In the genomic region with DNA sequence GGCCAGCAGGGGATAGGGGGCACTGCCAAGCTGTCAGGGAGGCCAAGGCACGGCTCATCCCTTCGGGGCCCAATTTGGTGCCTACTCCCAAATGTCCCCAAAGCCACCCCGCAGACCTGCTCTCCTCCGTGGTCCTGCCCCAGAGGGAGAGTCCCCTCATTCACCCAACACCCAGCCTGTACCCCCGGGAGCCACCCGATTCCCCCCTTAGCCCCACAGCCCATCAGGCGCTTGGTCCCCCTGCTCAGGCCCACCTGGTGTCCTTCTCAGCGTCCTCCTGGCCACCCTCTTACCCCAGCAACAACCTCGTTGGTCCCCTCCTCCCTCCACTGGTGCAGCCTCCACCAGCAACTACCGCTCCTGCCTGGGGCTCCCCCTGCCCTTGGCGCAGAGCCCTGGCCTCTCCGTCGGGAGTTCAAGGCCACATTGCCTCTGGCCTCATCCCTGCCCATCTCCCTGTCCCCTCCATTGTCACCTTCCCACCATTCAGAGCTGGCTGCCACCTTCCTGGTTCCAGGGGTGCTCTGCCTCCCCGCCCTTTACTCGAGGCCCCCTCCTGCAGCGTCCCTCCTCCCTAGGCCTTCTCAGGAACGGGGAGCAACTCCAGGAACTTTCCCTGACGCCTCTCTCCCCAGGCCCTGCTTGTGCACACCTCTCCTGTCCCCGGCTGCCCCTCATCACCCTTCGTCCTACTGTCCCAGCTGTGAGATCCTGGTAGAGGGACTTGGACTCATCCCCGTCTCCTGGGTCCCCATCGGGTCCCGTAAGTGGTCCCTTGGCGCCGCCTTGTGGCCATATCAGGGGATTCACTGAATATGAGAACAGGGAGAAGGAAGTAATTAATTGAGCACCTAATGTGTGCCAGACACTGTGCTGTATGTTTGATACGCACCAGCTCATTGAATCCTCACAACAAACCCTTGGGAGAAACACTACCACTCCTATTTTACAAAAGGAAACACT, we compare ENCODE assay signal across 1 cellular context.
A peak's percentile ranks its signal among the peaks of the same experiment; 100 is the strongest.
TF ChIP-seq lines count a peak whose summit lies in the region.

No MANE protein-coding gene starts in this region.

TF ChIP-seq in H1, 55 proteins besides CTCF, POLR2A, EP300 and RAD21:
- TF ChIP-seq, protein P1, sequence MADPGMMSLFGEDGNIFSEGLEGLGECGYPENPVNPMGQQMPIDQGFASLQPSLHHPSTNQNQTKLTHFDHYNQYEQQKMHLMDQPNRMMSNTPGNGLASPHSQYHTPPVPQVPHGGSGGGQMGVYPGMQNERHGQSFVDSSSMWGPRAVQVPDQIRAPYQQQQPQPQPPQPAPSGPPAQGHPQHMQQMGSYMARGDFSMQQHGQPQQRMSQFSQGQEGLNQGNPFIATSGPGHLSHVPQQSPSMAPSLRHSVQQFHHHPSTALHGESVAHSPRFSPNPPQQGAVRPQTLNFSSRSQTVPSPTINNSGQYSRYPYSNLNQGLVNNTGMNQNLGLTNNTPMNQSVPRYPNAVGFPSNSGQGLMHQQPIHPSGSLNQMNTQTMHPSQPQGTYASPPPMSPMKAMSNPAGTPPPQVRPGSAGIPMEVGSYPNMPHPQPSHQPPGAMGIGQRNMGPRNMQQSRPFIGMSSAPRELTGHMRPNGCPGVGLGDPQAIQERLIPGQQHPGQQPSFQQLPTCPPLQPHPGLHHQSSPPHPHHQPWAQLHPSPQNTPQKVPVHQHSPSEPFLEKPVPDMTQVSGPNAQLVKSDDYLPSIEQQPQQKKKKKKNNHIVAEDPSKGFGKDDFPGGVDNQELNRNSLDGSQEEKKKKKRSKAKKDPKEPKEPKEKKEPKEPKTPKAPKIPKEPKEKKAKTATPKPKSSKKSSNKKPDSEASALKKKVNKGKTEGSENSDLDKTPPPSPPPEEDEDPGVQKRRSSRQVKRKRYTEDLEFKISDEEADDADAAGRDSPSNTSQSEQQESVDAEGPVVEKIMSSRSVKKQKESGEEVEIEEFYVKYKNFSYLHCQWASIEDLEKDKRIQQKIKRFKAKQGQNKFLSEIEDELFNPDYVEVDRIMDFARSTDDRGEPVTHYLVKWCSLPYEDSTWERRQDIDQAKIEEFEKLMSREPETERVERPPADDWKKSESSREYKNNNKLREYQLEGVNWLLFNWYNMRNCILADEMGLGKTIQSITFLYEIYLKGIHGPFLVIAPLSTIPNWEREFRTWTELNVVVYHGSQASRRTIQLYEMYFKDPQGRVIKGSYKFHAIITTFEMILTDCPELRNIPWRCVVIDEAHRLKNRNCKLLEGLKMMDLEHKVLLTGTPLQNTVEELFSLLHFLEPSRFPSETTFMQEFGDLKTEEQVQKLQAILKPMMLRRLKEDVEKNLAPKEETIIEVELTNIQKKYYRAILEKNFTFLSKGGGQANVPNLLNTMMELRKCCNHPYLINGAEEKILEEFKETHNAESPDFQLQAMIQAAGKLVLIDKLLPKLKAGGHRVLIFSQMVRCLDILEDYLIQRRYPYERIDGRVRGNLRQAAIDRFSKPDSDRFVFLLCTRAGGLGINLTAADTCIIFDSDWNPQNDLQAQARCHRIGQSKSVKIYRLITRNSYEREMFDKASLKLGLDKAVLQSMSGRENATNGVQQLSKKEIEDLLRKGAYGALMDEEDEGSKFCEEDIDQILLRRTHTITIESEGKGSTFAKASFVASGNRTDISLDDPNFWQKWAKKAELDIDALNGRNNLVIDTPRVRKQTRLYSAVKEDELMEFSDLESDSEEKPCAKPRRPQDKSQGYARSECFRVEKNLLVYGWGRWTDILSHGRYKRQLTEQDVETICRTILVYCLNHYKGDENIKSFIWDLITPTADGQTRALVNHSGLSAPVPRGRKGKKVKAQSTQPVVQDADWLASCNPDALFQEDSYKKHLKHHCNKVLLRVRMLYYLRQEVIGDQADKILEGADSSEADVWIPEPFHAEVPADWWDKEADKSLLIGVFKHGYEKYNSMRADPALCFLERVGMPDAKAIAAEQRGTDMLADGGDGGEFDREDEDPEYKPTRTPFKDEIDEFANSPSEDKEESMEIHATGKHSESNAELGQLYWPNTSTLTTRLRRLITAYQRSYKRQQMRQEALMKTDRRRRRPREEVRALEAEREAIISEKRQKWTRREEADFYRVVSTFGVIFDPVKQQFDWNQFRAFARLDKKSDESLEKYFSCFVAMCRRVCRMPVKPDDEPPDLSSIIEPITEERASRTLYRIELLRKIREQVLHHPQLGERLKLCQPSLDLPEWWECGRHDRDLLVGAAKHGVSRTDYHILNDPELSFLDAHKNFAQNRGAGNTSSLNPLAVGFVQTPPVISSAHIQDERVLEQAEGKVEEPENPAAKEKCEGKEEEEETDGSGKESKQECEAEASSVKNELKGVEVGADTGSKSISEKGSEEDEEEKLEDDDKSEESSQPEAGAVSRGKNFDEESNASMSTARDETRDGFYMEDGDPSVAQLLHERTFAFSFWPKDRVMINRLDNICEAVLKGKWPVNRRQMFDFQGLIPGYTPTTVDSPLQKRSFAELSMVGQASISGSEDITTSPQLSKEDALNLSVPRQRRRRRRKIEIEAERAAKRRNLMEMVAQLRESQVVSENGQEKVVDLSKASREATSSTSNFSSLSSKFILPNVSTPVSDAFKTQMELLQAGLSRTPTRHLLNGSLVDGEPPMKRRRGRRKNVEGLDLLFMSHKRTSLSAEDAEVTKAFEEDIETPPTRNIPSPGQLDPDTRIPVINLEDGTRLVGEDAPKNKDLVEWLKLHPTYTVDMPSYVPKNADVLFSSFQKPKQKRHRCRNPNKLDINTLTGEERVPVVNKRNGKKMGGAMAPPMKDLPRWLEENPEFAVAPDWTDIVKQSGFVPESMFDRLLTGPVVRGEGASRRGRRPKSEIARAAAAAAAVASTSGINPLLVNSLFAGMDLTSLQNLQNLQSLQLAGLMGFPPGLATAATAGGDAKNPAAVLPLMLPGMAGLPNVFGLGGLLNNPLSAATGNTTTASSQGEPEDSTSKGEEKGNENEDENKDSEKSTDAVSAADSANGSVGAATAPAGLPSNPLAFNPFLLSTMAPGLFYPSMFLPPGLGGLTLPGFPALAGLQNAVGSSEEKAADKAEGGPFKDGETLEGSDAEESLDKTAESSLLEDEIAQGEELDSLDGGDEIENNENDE (IDR thresholded peaks at IDR 0.05; ENCODE audit: insufficient replicate concordance, low read length): no peak
- TF ChIP-seq, protein P2, sequence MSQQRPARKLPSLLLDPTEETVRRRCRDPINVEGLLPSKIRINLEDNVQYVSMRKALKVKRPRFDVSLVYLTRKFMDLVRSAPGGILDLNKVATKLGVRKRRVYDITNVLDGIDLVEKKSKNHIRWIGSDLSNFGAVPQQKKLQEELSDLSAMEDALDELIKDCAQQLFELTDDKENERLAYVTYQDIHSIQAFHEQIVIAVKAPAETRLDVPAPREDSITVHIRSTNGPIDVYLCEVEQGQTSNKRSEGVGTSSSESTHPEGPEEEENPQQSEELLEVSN (IDR thresholded peaks at IDR 0.05): no peak
- no peak for TF ChIP-seq TEAD4 (IDR thresholded peaks at IDR 0.05; ENCODE audit: low read depth, low read length)
- TF ChIP-seq HDAC2 (IDR thresholded peaks at IDR 0.05; ENCODE audit: borderline replicate concordance in 1 of 2, low read depth in 2 of 2, low read length in 2 of 2): peak in 1 of 2 experiments; percentile 28; a peak in 1 of 4 replicates
- TF ChIP-seq, protein P3, sequence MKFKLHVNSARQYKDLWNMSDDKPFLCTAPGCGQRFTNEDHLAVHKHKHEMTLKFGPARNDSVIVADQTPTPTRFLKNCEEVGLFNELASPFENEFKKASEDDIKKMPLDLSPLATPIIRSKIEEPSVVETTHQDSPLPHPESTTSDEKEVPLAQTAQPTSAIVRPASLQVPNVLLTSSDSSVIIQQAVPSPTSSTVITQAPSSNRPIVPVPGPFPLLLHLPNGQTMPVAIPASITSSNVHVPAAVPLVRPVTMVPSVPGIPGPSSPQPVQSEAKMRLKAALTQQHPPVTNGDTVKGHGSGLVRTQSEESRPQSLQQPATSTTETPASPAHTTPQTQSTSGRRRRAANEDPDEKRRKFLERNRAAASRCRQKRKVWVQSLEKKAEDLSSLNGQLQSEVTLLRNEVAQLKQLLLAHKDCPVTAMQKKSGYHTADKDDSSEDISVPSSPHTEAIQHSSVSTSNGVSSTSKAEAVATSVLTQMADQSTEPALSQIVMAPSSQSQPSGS (IDR thresholded peaks at IDR 0.05; ENCODE audit: low read length): no peak
- TF ChIP-seq MAFK (IDR thresholded peaks at IDR 0.05; ENCODE audit: low read depth, low read length): no peak
- TF ChIP-seq CHD2 (IDR thresholded peaks at IDR 0.05; ENCODE audit: low read length): no peak
- no peak for TF ChIP-seq HDAC6 (IDR thresholded peaks at IDR 0.05; ENCODE audit: low read depth, low read length)
- no peak for TF ChIP-seq POU5F1 (IDR thresholded peaks at IDR 0.05; ENCODE audit: low read depth, low read length)
- TF ChIP-seq SRF (IDR thresholded peaks at IDR 0.05; ENCODE audit: low read depth, low read length): no peak
- TF ChIP-seq TBP (IDR thresholded peaks at IDR 0.05; ENCODE audit: low read depth, low read length): no peak
- TF ChIP-seq TAF7 (optimal IDR thresholded peaks at IDR 0.05; ENCODE audit: borderline replicate concordance, low read depth, low read length): peak; percentile 56
- peak; percentile 17 for TF ChIP-seq NANOG (IDR thresholded peaks at IDR 0.05; ENCODE audit: insufficient read depth, low read depth, low read length, poor library complexity, severe bottlenecking)
- peak; percentile 55; the same call in 1 of the 2 replicates for TF ChIP-seq KDM1A (IDR thresholded peaks at IDR 0.05; ENCODE audit: borderline replicate concordance, low read length)
- TF ChIP-seq RNF2 (IDR thresholded peaks at IDR 0.05; ENCODE audit: borderline replicate concordance, low read depth, low read length, missing control alignments, poor library complexity, severe bottlenecking): no peak
TF ChIP-seq in H1: peak in this region for 4.
